Comparison of ENCODE assay signal across 2 cellular contexts in genomic region chr21:41880153-41880552, GRCh38.
TF ChIP-seq lines count a peak whose summit lies in the region.

No MANE protein-coding gene starts in this region.

TF ChIP-seq in SK-N-SH, 30 proteins besides CTCF, POLR2A, EP300 and RAD21 (continued from another document):
- TF ChIP-seq USF2 (IDR thresholded peaks at IDR 0.05; ENCODE audit: borderline replicate concordance, low read depth, low read length): no peak
- TF ChIP-seq REST (IDR thresholded peaks at IDR 0.05; ENCODE audit: low read depth, low read length): no peak
- no peak for TF ChIP-seq RCOR1 (IDR thresholded peaks at IDR 0.05; ENCODE audit: low read length)

TF ChIP-seq in SK-N-SH treated with all-trans-retinoic acid at 6 μM for 48 hours, 23 proteins besides CTCF, POLR2A, EP300 and RAD21 (continued from another document):
- TF ChIP-seq CSRNP3 (CRISPR knock-in tag; IDR thresholded peaks at IDR 0.05) (no peak), ESRRG (CRISPR knock-in tag; IDR thresholded peaks at IDR 0.05) (no peak), TOX (CRISPR knock-in tag; IDR thresholded peaks at IDR 0.05; ENCODE audit: borderline replicate concordance) (no peak), ARNTL (CRISPR knock-in tag; IDR thresholded peaks at IDR 0.05; ENCODE audit: borderline replicate concordance, low read depth) (no peak), ZNF565 (CRISPR knock-in tag; conservative IDR thresholded peaks at IDR 0.05; ENCODE audit: low read depth) (no peak), GLIS3 (CRISPR knock-in tag; IDR thresholded peaks at IDR 0.05) (no peak), ZC3H10 (CRISPR knock-in tag; IDR thresholded peaks at IDR 0.05) (no peak), ZNF70 (CRISPR knock-in tag; IDR thresholded peaks at IDR 0.05) (no peak), PPARA (CRISPR knock-in tag; IDR thresholded peaks at IDR 0.05; ENCODE audit: borderline replicate concordance) (no peak), ZNF8 (CRISPR knock-in tag; IDR thresholded peaks at IDR 0.05) (no peak)
TF ChIP-seq in SK-N-SH treated with all-trans-retinoic acid at 6 μM for 48 hours: peak in this region for 0.
